ENCODE assay signal across 11 cellular contexts in genomic region chr17:62672957-62673356, GRCh38.
"Had no signal": no experiment of that assay in that cellular context is flagged by ENCODE, and none has a peak within 500 bp of the region (broad histone marks: within the 10 kb centered on the region; RNA-seq: fewer than 3 reads in every experiment).

No MANE protein-coding gene starts in this region.

- H3K4me1 ChIP-seq: gastrocnemius medialis, prostate gland, testis had no signal

- ATAC-seq: gastrocnemius medialis had no signal

- H3K79me2 ChIP-seq: parathyroid adenoma had no signal

- H3K27ac ChIP-seq: coronary artery, esophagus muscularis mucosa, gastrocnemius medialis, neutrophil, parathyroid adenoma, prostate gland, testis, tibial artery had no signal

- H3K27me3 ChIP-seq: esophagus muscularis mucosa, gastrocnemius medialis, neutrophil, testis, tibial artery had no signal

- H3K36me3 ChIP-seq: gastrocnemius medialis, neutrophil, prostate gland had no signal

- H3K9ac ChIP-seq: parathyroid adenoma had no signal

- H3K4me3 ChIP-seq: coronary artery, esophagus muscularis mucosa, gastrocnemius medialis, mucosa of descending colon, prostate gland, testis, tibial artery had no signal

- DNase-seq: effector memory CD4-positive, alpha-beta T cell; gastrocnemius medialis; naive B cell; tibial artery had no signal

- H2AFZ ChIP-seq: parathyroid adenoma had no signal

- H3K9me3 ChIP-seq: esophagus muscularis mucosa, gastrocnemius medialis, mucosa of descending colon, neutrophil, prostate gland, testis, tibial artery had no signal
